In the genomic region with DNA sequence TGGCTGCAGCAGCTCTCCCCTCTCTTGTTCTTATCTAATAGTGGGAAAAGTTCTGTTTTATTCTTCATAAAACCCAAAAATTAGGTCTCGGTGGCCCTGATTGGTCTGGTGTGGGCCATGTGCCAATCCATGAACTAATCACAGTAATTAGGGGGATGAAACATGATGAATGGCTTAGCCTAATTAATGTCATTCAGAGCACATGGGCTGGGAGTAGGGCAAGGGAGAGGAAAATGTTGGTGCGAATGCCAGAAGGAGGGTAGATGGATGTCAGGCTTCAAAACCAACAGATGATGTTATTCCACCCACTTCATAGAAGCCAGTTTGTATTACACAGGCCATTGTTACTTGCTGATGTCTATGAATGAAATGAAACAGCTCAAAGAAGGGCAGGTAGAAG, we compare ENCODE assay signal across 1 cellular context.
TF ChIP-seq lines count a peak whose summit lies in the region.

No MANE protein-coding gene starts in this region.

TF ChIP-seq in HEK293, 187 proteins besides CTCF, POLR2A, EP300 and RAD21 (continued from another document):
- TF ChIP-seq ZNF248 (tag by site-specific recombination; IDR thresholded peaks at IDR 0.05), result no peak
- TF ChIP-seq, protein P1, sequence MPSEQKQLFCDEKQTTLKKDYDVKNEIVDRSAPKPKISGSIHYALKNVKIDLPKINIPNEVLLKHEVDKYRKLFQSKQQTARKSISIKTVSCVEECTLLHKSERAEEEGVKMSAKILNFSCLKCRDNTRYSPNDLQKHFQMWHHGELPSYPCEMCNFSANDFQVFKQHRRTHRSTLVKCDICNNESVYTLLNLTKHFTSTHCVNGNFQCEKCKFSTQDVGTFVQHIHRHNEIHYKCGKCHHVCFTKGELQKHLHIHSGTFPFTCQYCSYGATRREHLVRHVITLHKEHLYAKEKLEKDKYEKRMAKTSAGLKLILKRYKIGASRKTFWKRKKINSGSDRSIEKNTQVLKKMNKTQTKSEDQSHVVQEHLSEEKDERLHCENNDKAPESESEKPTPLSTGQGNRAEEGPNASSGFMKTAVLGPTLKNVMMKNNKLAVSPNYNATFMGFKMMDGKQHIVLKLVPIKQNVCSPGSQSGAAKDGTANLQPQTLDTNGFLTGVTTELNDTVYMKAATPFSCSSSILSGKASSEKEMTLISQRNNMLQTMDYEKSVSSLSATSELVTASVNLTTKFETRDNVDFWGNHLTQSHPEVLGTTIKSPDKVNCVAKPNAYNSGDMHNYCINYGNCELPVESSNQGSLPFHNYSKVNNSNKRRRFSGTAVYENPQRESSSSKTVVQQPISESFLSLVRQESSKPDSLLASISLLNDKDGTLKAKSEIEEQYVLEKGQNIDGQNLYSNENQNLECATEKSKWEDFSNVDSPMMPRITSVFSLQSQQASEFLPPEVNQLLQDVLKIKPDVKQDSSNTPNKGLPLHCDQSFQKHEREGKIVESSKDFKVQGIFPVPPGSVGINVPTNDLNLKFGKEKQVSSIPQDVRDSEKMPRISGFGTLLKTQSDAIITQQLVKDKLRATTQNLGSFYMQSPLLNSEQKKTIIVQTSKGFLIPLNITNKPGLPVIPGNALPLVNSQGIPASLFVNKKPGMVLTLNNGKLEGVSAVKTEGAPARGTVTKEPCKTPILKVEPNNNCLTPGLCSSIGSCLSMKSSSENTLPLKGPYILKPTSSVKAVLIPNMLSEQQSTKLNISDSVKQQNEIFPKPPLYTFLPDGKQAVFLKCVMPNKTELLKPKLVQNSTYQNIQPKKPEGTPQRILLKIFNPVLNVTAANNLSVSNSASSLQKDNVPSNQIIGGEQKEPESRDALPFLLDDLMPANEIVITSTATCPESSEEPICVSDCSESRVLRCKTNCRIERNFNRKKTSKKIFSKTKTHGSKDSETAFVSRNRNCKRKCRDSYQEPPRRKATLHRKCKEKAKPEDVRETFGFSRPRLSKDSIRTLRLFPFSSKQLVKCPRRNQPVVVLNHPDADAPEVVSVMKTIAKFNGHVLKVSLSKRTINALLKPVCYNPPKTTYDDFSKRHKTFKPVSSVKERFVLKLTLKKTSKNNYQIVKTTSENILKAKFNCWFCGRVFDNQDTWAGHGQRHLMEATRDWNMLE (tag by site-specific recombination; conservative IDR thresholded peaks at IDR 0.05; ENCODE audit: low read depth), result no peak
- TF ChIP-seq ZNF404 (tag by site-specific recombination; IDR thresholded peaks at IDR 0.05), result no peak
- TF ChIP-seq, protein P2, sequence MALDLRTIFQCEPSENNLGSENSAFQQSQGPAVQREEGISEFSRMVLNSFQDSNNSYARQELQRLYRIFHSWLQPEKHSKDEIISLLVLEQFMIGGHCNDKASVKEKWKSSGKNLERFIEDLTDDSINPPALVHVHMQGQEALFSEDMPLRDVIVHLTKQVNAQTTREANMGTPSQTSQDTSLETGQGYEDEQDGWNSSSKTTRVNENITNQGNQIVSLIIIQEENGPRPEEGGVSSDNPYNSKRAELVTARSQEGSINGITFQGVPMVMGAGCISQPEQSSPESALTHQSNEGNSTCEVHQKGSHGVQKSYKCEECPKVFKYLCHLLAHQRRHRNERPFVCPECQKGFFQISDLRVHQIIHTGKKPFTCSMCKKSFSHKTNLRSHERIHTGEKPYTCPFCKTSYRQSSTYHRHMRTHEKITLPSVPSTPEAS (tag by site-specific recombination; IDR thresholded peaks at IDR 0.05), result no peak
- no peak for TF ChIP-seq ZNF654 (tag by site-specific recombination; IDR thresholded peaks at IDR 0.05; ENCODE audit: low read depth)
- no peak for TF ChIP-seq ZBTB21 (tag by site-specific recombination; IDR thresholded peaks at IDR 0.05)
- TF ChIP-seq, protein P3, sequence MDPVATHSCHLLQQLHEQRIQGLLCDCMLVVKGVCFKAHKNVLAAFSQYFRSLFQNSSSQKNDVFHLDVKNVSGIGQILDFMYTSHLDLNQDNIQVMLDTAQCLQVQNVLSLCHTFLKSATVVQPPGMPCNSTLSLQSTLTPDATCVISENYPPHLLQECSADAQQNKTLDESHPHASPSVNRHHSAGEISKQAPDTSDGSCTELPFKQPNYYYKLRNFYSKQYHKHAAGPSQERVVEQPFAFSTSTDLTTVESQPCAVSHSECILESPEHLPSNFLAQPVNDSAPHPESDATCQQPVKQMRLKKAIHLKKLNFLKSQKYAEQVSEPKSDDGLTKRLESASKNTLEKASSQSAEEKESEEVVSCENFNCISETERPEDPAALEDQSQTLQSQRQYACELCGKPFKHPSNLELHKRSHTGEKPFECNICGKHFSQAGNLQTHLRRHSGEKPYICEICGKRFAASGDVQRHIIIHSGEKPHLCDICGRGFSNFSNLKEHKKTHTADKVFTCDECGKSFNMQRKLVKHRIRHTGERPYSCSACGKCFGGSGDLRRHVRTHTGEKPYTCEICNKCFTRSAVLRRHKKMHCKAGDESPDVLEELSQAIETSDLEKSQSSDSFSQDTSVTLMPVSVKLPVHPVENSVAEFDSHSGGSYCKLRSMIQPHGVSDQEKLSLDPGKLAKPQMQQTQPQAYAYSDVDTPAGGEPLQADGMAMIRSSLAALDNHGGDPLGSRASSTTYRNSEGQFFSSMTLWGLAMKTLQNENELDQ (tag by site-specific recombination; IDR thresholded peaks at IDR 0.05; ENCODE audit: low read depth), result no peak
- TF ChIP-seq ZNF549 (tag by site-specific recombination; IDR thresholded peaks at IDR 0.05), result no peak
- no peak for TF ChIP-seq ZNF16 (tag by site-specific recombination; IDR thresholded peaks at IDR 0.05; ENCODE audit: low read depth)
- TF ChIP-seq FEZF1 (tag by site-specific recombination; IDR thresholded peaks at IDR 0.05), result no peak
- TF ChIP-seq ZNF561 (tag by site-specific recombination; IDR thresholded peaks at IDR 0.05; ENCODE audit: borderline replicate concordance), result no peak
- TF ChIP-seq KLF16 (tag by site-specific recombination; IDR thresholded peaks at IDR 0.05), result 0 out of 2 replicates have a peak, but pooled peaks have one; percentile 11
- TF ChIP-seq BCL11B (tag by site-specific recombination; IDR thresholded peaks at IDR 0.05; ENCODE audit: low read depth), result no peak
- peak; percentile 94 for TF ChIP-seq SP7 (tag by site-specific recombination; IDR thresholded peaks at IDR 0.05)
- TF ChIP-seq ZNF155 (tag by site-specific recombination; IDR thresholded peaks at IDR 0.05), result no peak
- no peak for TF ChIP-seq ZSCAN30 (tag by site-specific recombination; IDR thresholded peaks at IDR 0.05)
- TF ChIP-seq, protein P4, sequence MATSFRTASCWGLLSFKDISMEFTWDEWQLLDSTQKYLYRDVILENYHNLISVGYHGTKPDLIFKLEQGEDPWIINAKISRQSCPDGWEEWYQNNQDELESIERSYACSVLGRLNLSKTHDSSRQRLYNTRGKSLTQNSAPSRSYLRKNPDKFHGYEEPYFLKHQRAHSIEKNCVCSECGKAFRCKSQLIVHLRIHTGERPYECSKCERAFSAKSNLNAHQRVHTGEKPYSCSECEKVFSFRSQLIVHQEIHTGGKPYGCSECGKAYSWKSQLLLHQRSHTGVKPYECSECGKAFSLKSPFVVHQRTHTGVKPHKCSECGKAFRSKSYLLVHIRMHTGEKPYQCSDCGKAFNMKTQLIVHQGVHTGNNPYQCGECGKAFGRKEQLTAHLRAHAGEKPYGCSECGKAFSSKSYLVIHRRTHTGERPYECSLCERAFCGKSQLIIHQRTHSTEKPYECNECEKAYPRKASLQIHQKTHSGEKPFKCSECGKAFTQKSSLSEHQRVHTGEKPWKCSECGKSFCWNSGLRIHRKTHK (tag by site-specific recombination; IDR thresholded peaks at IDR 0.05), result no peak
- TF ChIP-seq ZNF600 (tag by site-specific recombination; IDR thresholded peaks at IDR 0.05), result no peak
- TF ChIP-seq, protein P5, sequence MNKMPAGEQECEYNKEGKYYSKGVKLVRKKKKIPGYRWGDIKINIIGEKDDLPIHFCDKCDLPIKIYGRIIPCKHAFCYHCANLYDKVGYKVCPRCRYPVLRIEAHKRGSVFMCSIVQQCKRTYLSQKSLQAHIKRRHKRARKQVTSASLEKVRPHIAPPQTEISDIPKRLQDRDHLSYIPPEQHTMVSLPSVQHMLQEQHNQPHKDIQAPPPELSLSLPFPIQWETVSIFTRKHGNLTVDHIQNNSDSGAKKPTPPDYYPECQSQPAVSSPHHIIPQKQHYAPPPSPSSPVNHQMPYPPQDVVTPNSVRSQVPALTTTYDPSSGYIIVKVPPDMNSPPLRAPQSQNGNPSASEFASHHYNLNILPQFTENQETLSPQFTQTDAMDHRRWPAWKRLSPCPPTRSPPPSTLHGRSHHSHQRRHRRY (tag by site-specific recombination; IDR thresholded peaks at IDR 0.05), result no peak
- no peak for TF ChIP-seq ZNF223 (tag by site-specific recombination; IDR thresholded peaks at IDR 0.05)
- peak; percentile 32 for TF ChIP-seq ZFHX2 (tag by site-specific recombination; conservative IDR thresholded peaks at IDR 0.05)
- no peak for TF ChIP-seq ZNF423 (tag by site-specific recombination; IDR thresholded peaks at IDR 0.05)
- no peak for TF ChIP-seq GFI1B (tag by site-specific recombination; IDR thresholded peaks at IDR 0.05)
- TF ChIP-seq, protein P6, sequence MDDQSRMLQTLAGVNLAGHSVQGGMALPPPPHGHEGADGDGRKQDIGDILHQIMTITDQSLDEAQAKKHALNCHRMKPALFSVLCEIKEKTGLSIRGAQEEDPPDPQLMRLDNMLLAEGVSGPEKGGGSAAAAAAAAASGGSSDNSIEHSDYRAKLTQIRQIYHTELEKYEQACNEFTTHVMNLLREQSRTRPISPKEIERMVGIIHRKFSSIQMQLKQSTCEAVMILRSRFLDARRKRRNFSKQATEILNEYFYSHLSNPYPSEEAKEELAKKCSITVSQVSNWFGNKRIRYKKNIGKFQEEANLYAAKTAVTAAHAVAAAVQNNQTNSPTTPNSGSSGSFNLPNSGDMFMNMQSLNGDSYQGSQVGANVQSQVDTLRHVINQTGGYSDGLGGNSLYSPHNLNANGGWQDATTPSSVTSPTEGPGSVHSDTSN (CRISPR knock-in tag; IDR thresholded peaks at IDR 0.05), result no peak
- TF ChIP-seq GLI2 (tag by site-specific recombination; IDR thresholded peaks at IDR 0.05; ENCODE audit: borderline replicate concordance, low read depth), result no peak
- TF ChIP-seq ZNF426 (tag by site-specific recombination; IDR thresholded peaks at IDR 0.05), result no peak
- no peak for TF ChIP-seq ZNF510 (tag by site-specific recombination; IDR thresholded peaks at IDR 0.05; ENCODE audit: insufficient replicate concordance)
- no peak for TF ChIP-seq ZNF341 (tag by site-specific recombination; IDR thresholded peaks at IDR 0.05; ENCODE audit: low read depth)
- no peak for TF ChIP-seq KLF1 (tag by site-specific recombination; IDR thresholded peaks at IDR 0.05)
- TF ChIP-seq, protein P7, sequence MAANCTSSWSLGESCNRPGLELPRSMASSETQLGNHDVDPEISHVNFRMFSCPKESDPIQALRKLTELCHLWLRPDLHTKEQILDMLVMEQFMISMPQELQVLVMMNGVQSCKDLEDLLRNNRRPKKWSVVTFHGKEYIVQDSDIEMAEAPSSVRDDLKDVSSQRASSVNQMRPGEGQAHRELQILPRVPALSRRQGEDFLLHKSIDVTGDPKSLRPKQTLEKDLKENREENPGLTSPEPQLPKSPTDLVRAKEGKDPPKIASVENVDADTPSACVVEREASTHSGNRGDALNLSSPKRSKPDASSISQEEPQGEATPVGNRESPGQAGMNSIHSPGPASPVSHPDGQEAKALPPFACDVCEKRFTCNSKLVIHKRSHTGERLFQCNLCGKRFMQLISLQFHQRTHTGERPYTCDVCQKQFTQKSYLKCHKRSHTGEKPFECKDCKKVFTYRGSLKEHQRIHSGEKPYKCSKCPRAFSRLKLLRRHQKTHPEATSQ (tag by site-specific recombination; IDR thresholded peaks at IDR 0.05), result no peak
- TF ChIP-seq KLF10 (tag by site-specific recombination; IDR thresholded peaks at IDR 0.05), result no peak
- TF ChIP-seq ZNF169 (tag by site-specific recombination; IDR thresholded peaks at IDR 0.05), result no peak
- TF ChIP-seq WT1 (tag by site-specific recombination; IDR thresholded peaks at IDR 0.05), result peak; percentile 47; the same call in 1 of the 2 replicates
- TF ChIP-seq ZNF184 (tag by site-specific recombination; IDR thresholded peaks at IDR 0.05), result 0 out of 2 replicates have a peak, but pooled peaks have one; percentile 12
- TF ChIP-seq RBAK (tag by site-specific recombination; IDR thresholded peaks at IDR 0.05), result no peak
- no peak for TF ChIP-seq ZNF221 (tag by site-specific recombination; IDR thresholded peaks at IDR 0.05; ENCODE audit: borderline replicate concordance)
